In genomic region chr19:49387936-49388372, GRCh38 we compare ENCODE assay signal across 8 cellular contexts. TPM values are rescaled to one million over a fixed set of nuclear protein-coding genes. Genes with fewer than 3 reads are reported as not detected.
DNase-seq lines count a peak whose midpoint lies in the region; ATAC-seq and TF ChIP-seq lines count a peak whose summit lies in the region.

Gene KASH5, plus strand, starts transcription at chr19:49388249. Its CDS starts 2,635 bp downstream, at chr19:49390884.

- H3K36me3 Mint-ChIP-seq in activated naive CD8-positive, alpha-beta T cell treated with anti-CD3 and anti-CD28 coated beads, Interleukin-2, amount 10 ng/mL, durations not matched to agents 7 days and 5 days: no peaks in the 10 kb centered on the region

- H3K9me3 ChIP-seq in right lobe of liver: no peaks in the 10 kb centered on the region

- no peaks in the 10 kb centered on the region for H3K27me3 ChIP-seq in right lobe of liver

- TF ChIP-seq CTCF in right lobe of liver (IDR thresholded peaks at IDR 0.05): no peak

- no peaks in the 10 kb centered on the region for H3K4me1 ChIP-seq in right lobe of liver

- peak within 1 kb of the TSS in 2 of 3 donors; percentile 39 to 43 for H3K4me3 ChIP-seq in right lobe of liver

- TF ChIP-seq POLR2A in right lobe of liver (IDR thresholded peaks at IDR 0.05): no peak

- intact Hi-C loops in right lobe of liver (cut with DNase I): no loop called here

- POLR2A ChIA-PET in activated naive CD8-positive, alpha-beta T cell treated with anti-CD3 and anti-CD28 coated beads, Interleukin-2, amount 10 ng/mL, durations not matched to agents 7 days and 5 days (lab: Charles Lee): interaction anchor here (0.8 to 1.1 kb wide), 3 partner anchors 64 to 87 kb away, joined by 3 to 4 read pairs (median 3); partner anchors contain the start of gene PIH1D1

- H3K9me3 Mint-ChIP-seq in activated naive CD8-positive, alpha-beta T cell treated with anti-CD3 and anti-CD28 coated beads, Interleukin-2, amount 10 ng/mL, durations not matched to agents 7 days and 5 days: no peaks in the 10 kb centered on the region

- ATAC-seq in GM21619 (IDR thresholded peaks at IDR 0.05; ENCODE audit: unreplicated experiment): peak; percentile 46
- peak; percentile 55 for ATAC-seq in activated naive CD8-positive, alpha-beta T cell treated with anti-CD3 and anti-CD28 coated beads, Interleukin-2, amount 10 ng/mL, durations not matched to agents 7 days and 5 days (ENCODE audit: low read depth)
- ATAC-seq in right lobe of liver: peak; percentile 67 to 85 (median 82)
- no peak for ATAC-seq in GM21515 (IDR thresholded peaks at IDR 0.05; ENCODE audit: unreplicated experiment)
- ATAC-seq in GM19324 (IDR thresholded peaks at IDR 0.05; ENCODE audit: low FRiP score, unreplicated experiment): no peak

- no peaks in the 10 kb centered on the region for H3K36me3 ChIP-seq in right lobe of liver

- H3K4me1 Mint-ChIP-seq in activated naive CD8-positive, alpha-beta T cell treated with anti-CD3 and anti-CD28 coated beads, Interleukin-2, amount 10 ng/mL, durations not matched to agents 7 days and 5 days: peaks cover 14% of the 10 kb centered on the region

- no peak within 1 kb of the TSS for H3K27ac ChIP-seq in right lobe of liver

- 52% methylated on average over 22 of the region's 40 CpGs for WGBS in right lobe of liver (ENCODE audit: insufficient coverage, low coverage, low lambda C conversion rate, missing lambda C conversion rate)

- peak within 1 kb of the TSS; percentile 75 for H3K27ac Mint-ChIP-seq in activated naive CD8-positive, alpha-beta T cell treated with anti-CD3 and anti-CD28 coated beads, Interleukin-2, amount 10 ng/mL, durations not matched to agents 7 days and 5 days

- H3K4me3 Mint-ChIP-seq in activated naive CD8-positive, alpha-beta T cell treated with anti-CD3 and anti-CD28 coated beads, Interleukin-2, amount 10 ng/mL, durations not matched to agents 7 days and 5 days: peak within 1 kb of the TSS; percentile 39

- H3K27me3 Mint-ChIP-seq in activated naive CD8-positive, alpha-beta T cell treated with anti-CD3 and anti-CD28 coated beads, Interleukin-2, amount 10 ng/mL, durations not matched to agents 7 days and 5 days: peaks cover 17% of the 10 kb centered on the region

- DNase-seq in T follicular helper cell (ENCODE audit: low read depth) (peak; percentile 69), right lobe of liver (peak; percentile 84 to 92 (median 90)), HUDEP-2 (lab: John Stamatoyannopoulos, UW; ENCODE audit: unreplicated experiment in 76 of 76) (no peak)
- DNase-seq in activated naive CD8-positive, alpha-beta T cell treated with anti-CD3 and anti-CD28 coated beads, Interleukin-2, amount 10 ng/mL, durations not matched to agents 7 days and 5 days: peak; percentile 87
- DNase-seq in stimulated activated CD8-positive, alpha-beta memory T cell treated with anti-CD3 and anti-CD28 coated beads, Interleukin-4, amount 100 ng/mL, for 1 hour (ENCODE audit: low read depth in 2 of 2, low spot score in 1 of 2): peak; percentile 49 to 82

RNA-seq across cellular contexts. Expression of gene KASH5, which starts in this region (rescaled TPM):
- total RNA-seq in activated naive CD8-positive, alpha-beta T cell treated with anti-CD3 and anti-CD28 coated beads, Interleukin-2, amount 10 ng/mL, durations not matched to agents 7 days and 5 days: not detected
- total RNA-seq in right lobe of liver: under 1 TPM in 1 of 6 experiments, not detected in 5; 0.32 TPM

Comparison
In these comparisons a context has a peak if more than half of its experiments do, and no peak if none do; other contexts are left out.
1. Peak in DNase-seq and ATAC-seq in activated naive CD8-positive, alpha-beta T cell treated with anti-CD3 and anti-CD28 coated beads, Interleukin-2, amount 10 ng/mL, durations not matched to agents 7 days and 5 days; RNA of the gene not detected or under 1 TPM.
2. Peak in DNase-seq, ATAC-seq and H3K4me3 ChIP-seq in right lobe of liver; RNA of the gene not detected or under 1 TPM.
3. DNase-seq: peak in T follicular helper cell (single experiment) and stimulated activated CD8-positive, alpha-beta memory T cell treated with anti-CD3 and anti-CD28 coated beads, Interleukin-4, amount 100 ng/mL, for 1 hour (2 of 2); none in HUDEP-2 (0 of 76).